ENCODE assay signal across 6 cellular contexts in the genomic region with DNA sequence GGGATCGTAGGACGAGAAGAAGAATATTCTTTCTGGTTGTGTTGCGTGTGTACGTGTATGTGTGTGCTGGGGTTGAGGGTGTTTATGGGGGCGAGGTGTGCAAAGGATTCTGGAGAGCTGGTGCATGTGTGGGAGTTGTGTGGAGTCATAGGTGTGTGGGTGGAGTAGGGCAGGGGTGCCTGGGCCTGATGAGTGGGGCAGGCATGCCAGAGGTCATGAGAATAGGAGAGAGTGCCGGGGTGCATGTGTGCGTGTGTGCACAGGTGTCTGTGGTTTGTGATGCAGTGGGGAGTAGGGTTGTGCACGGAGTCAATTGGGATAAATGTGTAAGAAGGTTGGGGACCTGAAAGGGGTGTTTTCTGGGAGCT. TPM values are rescaled to one million over a fixed set of nuclear protein-coding genes. Genes with fewer than 3 reads are reported as not detected.
DNase-seq lines count a peak whose midpoint lies in the region; ATAC-seq and TF ChIP-seq lines count a peak whose summit lies in the region.

No MANE protein-coding gene starts in this region.

- 0 out of 2 replicates have a peak, but pooled peaks cover 3% of the 10 kb centered on the region for H3K27me3 ChIP-seq in HUES6 (ENCODE audit: control insufficient read depth, insufficient read depth, low read length)

- H3K9ac ChIP-seq in HUES6 (ENCODE audit: low read length), result peak overlapping the region; percentile 26

- H3K36me3 ChIP-seq in HUES6 (ENCODE audit: control insufficient read depth, insufficient read depth, low read length), result no peaks in the 10 kb centered on the region

- H3K9me3 ChIP-seq in HUES6 (ENCODE audit: control insufficient read depth, insufficient read depth, low read depth, low read length), result no peaks in the 10 kb centered on the region

- no peaks in the 10 kb centered on the region for H3K27me3 Mint-ChIP-seq in chondrocyte (ENCODE audit: low read depth)

- TF ChIP-seq CTCF in chondrocyte (IDR thresholded peaks at IDR 0.05) (no peak), omental fat pad (IDR thresholded peaks at IDR 0.05) (no peak)

- no peak overlapping the region for H3K27ac ChIP-seq in HUES6 (ENCODE audit: low read depth, low read length)

- no peaks in the 10 kb centered on the region for H3K36me3 Mint-ChIP-seq in chondrocyte (ENCODE audit: low read depth)

- peak overlapping the region; percentile 55 for H3K27ac Mint-ChIP-seq in chondrocyte (ENCODE audit: unreplicated experiment)

- H3K4me1 Mint-ChIP-seq in chondrocyte (ENCODE audit: low read depth), result peaks cover 22% of the 10 kb centered on the region

- DNase-seq in chondrocyte (ENCODE audit: low spot score) (no peak), omental fat pad (ENCODE audit: low spot score) (no peak), medulla oblongata (ENCODE audit: extremely low spot score) (no peak), NCI-H510A treated with DMSO at 0.1 percent for 48 hours (lab: John Stamatoyannopoulos, UW) (no peak)

- peaks cover 2% of the 10 kb centered on the region; the same call in 1 of the 2 replicates for H3K4me1 ChIP-seq in HUES6 (ENCODE audit: control insufficient read depth, insufficient read depth, low read length)

- ATAC-seq in omental fat pad (ENCODE audit: low FRiP score) (peak; percentile 78), GM18861 (IDR thresholded peaks at IDR 0.05; ENCODE audit: unreplicated experiment) (no peak)

- H3K9me3 Mint-ChIP-seq in chondrocyte (ENCODE audit: low read depth), result no peaks in the 10 kb centered on the region

- H3K4me3 Mint-ChIP-seq in chondrocyte (ENCODE audit: unreplicated experiment), result peak overlapping the region; percentile 65

- H3K4me3 ChIP-seq in HUES6 (ENCODE audit: low read depth, low read length), result peak overlapping the region; percentile 69

RNA-seq across cellular contexts. Expression of gene TMEM91, which starts 0.6 kb away (rescaled TPM):
- total RNA-seq in chondrocyte (4.8 to 6.8 TPM (median 5.4 TPM) in 3 replicates), omental fat pad (10 to 100 TPM; 12.4 to 44.3 (median 14.2) TPM)

RNA-seq across cellular contexts. Expression of gene B9D2, which starts 13.0 kb away (rescaled TPM):
- total RNA-seq in chondrocyte, result 2.0 to 3.0 TPM (median 2.6 TPM) in 3 replicates
- total RNA-seq in omental fat pad, result 1 to 10 TPM; 3.3 to 6.8 (median 5.1) TPM

RNA-seq across cellular contexts. Expression of gene EXOSC5, which starts 20.2 kb away (rescaled TPM):
- total RNA-seq in chondrocyte, result 5.5 to 7.6 TPM (median 6.2 TPM) in 3 replicates
- 10 to 100 TPM; 13.2 to 17.3 (median 15.7) TPM for total RNA-seq in omental fat pad

RNA-seq across cellular contexts. Expression of gene BCKDHA, which starts 20.6 kb away (rescaled TPM):
- 11.6 to 14.6 TPM (median 14.0 TPM) in 3 replicates for total RNA-seq in chondrocyte
- total RNA-seq in omental fat pad, result 10 to 100 TPM; 30.3 to 47.0 (median 39.1) TPM

RNA-seq across cellular contexts. Expression of gene TGFB1, which starts 23.3 kb away (rescaled TPM):
- total RNA-seq in chondrocyte, result 188 to 197 TPM (median 195 TPM) in 3 replicates
- total RNA-seq in omental fat pad, result 10 to 100 TPM; 17.6 to 43.0 (median 25.2) TPM
